ENCODE assay signal across 20 cellular contexts in the genomic region with DNA sequence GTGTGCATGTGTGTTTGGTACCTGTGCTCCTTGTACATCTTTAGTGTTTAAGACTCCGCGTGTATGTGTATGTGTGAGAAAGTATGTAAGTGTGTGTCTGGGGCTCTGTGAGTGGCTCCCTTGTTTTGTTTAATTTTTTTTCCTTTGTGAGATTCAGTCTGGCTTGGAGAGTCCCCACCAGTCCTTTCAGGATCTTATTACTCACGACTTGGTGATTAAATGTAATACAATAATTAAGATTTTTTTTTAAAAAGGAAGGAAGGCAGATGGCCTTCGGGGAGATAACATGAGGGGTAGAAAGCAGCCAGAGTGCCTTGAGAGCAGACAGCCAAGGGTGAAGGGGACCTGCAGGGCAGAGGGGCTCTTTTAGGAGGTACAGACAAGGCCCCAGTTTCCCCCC. TPM values are rescaled to one million over a fixed set of nuclear protein-coding genes. Genes with fewer than 3 reads are reported as not detected.
A peak's percentile ranks its signal among the peaks of the same experiment; 100 is the strongest.
DNase-seq lines count a peak whose midpoint lies in the region; FAIRE-seq and TF ChIP-seq lines count a peak whose summit lies in the region.
"Had no signal": no experiment of that assay in that cellular context is flagged by ENCODE, and none has a peak within 500 bp of the region (broad histone marks: within the 10 kb centered on the region; RNA-seq: fewer than 3 reads in every experiment).

No MANE protein-coding gene starts in this region.

- H3K27me3 ChIP-seq in cardiac muscle cell (no peaks in the 10 kb centered on the region), smooth muscle cell (ENCODE audit: low read depth) (no peaks in the 10 kb centered on the region)

- H3K4me3 ChIP-seq in cardiac muscle cell: no peak overlapping the region
- H3K4me3 ChIP-seq in SK-N-MC: no peak overlapping the region
- no peak overlapping the region for H3K4me3 ChIP-seq in kidney (ENCODE audit: low read length in 2 of 2)
- no peak overlapping the region for H3K4me3 ChIP-seq in smooth muscle cell

- no peak for FAIRE-seq in kidney (lab: Jason Lieb, UNC)
- FAIRE-seq: G401.6 had no signal

- peak overlapping the region; percentile 14 for H2AFZ ChIP-seq in smooth muscle cell (ENCODE audit: low read depth)

- H3K4me2 ChIP-seq in smooth muscle cell: no peak overlapping the region

- H3K79me2 ChIP-seq in smooth muscle cell (ENCODE audit: low read depth): no peaks in the 10 kb centered on the region

- intact Hi-C loops in cardiac septum (cut with DNase I): no loop called here
- intact Hi-C loops in kidney (cut with DNase I): no loop called here

- H3K9me3 ChIP-seq in cardiac muscle cell (ENCODE audit: low read depth) (no peaks in the 10 kb centered on the region), SK-N-MC (ENCODE audit: low read depth, low read length) (no peaks in the 10 kb centered on the region), kidney (ENCODE audit: control insufficient read depth in 1 of 2, low read length in 2 of 2) (no peaks in the 10 kb centered on the region), smooth muscle cell (replicated peaks; ENCODE audit: low read depth) (no peaks in the 10 kb centered on the region)
- H3K9me3 ChIP-seq: Caco-2 had no signal

- no peak overlapping the region for H3K9ac ChIP-seq in SK-N-MC (ENCODE audit: insufficient read length)
- no peak overlapping the region for H3K9ac ChIP-seq in kidney (ENCODE audit: low read length in 2 of 2)
- no peak overlapping the region for H3K9ac ChIP-seq in smooth muscle cell (ENCODE audit: low read depth)

- peaks cover 18% of the 10 kb centered on the region for H3F3A ChIP-seq in smooth muscle cell (ENCODE audit: low read depth)

- H3K4me1 ChIP-seq in cardiac muscle cell (ENCODE audit: low read depth) (peaks cover 21% of the 10 kb centered on the region), kidney (ENCODE audit: control insufficient read depth in 1 of 2, insufficient read depth in 1 of 2, low read depth in 1 of 2, low read length in 2 of 2) (no peaks in the 10 kb centered on the region), smooth muscle cell (ENCODE audit: low read depth) (no peaks in the 10 kb centered on the region)

- H3K36me3 ChIP-seq in cardiac muscle cell: no peaks in the 10 kb centered on the region
- no peaks in the 10 kb centered on the region for H3K36me3 ChIP-seq in SK-N-MC (ENCODE audit: insufficient read depth, low read length)
- no peaks in the 10 kb centered on the region for H3K36me3 ChIP-seq in kidney (ENCODE audit: control insufficient read depth in 1 of 2, insufficient read depth in 2 of 2, low read length in 2 of 2)
- no peaks in the 10 kb centered on the region for H3K36me3 ChIP-seq in smooth muscle cell (ENCODE audit: low read depth)

- WGBS in smooth muscle cell (ENCODE audit: low lambda C conversion rate): 48% methylated on average over 4 of the region's 4 CpGs

- peak overlapping the region; percentile 55 for H3K27ac ChIP-seq in cardiac muscle cell
- peak overlapping the region; percentile 37; the same call in 1 of the 2 replicates for H3K27ac ChIP-seq in SK-N-MC
- H3K27ac ChIP-seq in kidney (ENCODE audit: low read depth in 2 of 2, low read length in 2 of 2): no peak overlapping the region
- H3K27ac ChIP-seq in smooth muscle cell (ENCODE audit: low read depth): peak overlapping the region; percentile 62

- TF ChIP-seq CTCF in cardiac muscle cell (IDR thresholded peaks at IDR 0.05; ENCODE audit: low read depth, low read length): no peak
- TF ChIP-seq CTCF in kidney (IDR thresholded peaks at IDR 0.05; ENCODE audit: borderline replicate concordance, extremely low read depth, insufficient read depth): no peak
- no peak for TF ChIP-seq CTCF in smooth muscle cell (IDR thresholded peaks at IDR 0.05; ENCODE audit: borderline replicate concordance, insufficient read depth, poor library complexity, severe bottlenecking)

- DNase-seq in cardiac muscle cell (ENCODE audit: low read depth in 1 of 2, low spot score in 1 of 2) (peak in 1 of 2 donors; percentile 17), cardiac septum (ENCODE audit: low spot score) (no peak), SK-N-MC (ENCODE audit: low read depth, low spot score) (no peak), kidney (peak; percentile 38), smooth muscle cell (lab: John Stamatoyannopoulos, UW; ENCODE audit: unreplicated experiment) (no peak), NCI-H2107 treated with DMSO at 0.1 percent for 48 hours (lab: John Stamatoyannopoulos, UW; ENCODE audit: unreplicated experiment) (no peak), dedifferentiated amniotic fluid mesenchymal stem cell (ENCODE audit: extremely low spot score) (no peak)
- DNase-seq in activated CD4-positive, CD25-positive, alpha-beta regulatory T cell (lab: John Stamatoyannopoulos, UW): no peak
- DNase-seq: Caco-2; CD4-positive, CD25-positive, alpha-beta regulatory T cell; DMS 273 treated with DMSO at 0.1 percent for 48 hours; DND-41; NCI-H1105; NCI-H2081; NCI-H226; NCI-H510A treated with DMSO at 0.1 percent for 48 hours; NCI-H774; SIG-M5 had no signal

- no peaks in the 10 kb centered on the region for H4K20me1 ChIP-seq in smooth muscle cell (ENCODE audit: low read depth)

RNA-seq across cellular contexts. Expression of gene FZD2, which starts 33.9 kb away (rescaled TPM):
- 47.1 and 47.4 TPM in 2 replicates for total RNA-seq in cardiac muscle cell
- polyA plus RNA-seq in cardiac muscle cell: 51.5 and 63.4 TPM in 2 replicates
- total RNA-seq in cardiac septum: 5.7 TPM
- 4.7 TPM for total RNA-seq in kidney
- 5.5 TPM for polyA plus RNA-seq in kidney (ENCODE audit: insufficient read depth, low read depth, low replicate concordance)
- 19.8 and 29.7 TPM in 2 replicates for total RNA-seq in smooth muscle cell
- polyA plus RNA-seq in smooth muscle cell: 31.3 and 33.7 TPM in 2 replicates
- total RNA-seq: CD4-positive, CD25-positive, alpha-beta regulatory T cell had no signal
- polyA plus RNA-seq: CD4-positive, CD25-positive, alpha-beta regulatory T cell; IgD-negative memory B cell had no signal

Comparison
In these comparisons a context has a peak if more than half of its experiments do, and no peak if none do; other contexts are left out.
1. H3K27ac ChIP-seq: peak in cardiac muscle cell (single experiment), SK-N-MC (single experiment) and smooth muscle cell (single experiment); none in kidney (0 of 2).